In genomic region chrX:118174516-118174915, GRCh38 we compare ENCODE assay signal across 27 cellular contexts. TPM values are rescaled to one million over a fixed set of nuclear protein-coding genes. Genes with fewer than 3 reads are reported as not detected.
"Had no signal": no experiment of that assay in that cellular context is flagged by ENCODE, and none has a peak within 500 bp of the region (broad histone marks: within the 10 kb centered on the region; RNA-seq: fewer than 3 reads in every experiment).

No MANE protein-coding gene starts in this region.

- H3K27me3 Mint-ChIP-seq: central memory CD8-positive, alpha-beta T cell; memory B cell; stimulated activated naive CD8-positive, alpha-beta T cell treated with anti-CD3 and anti-CD28 coated beads, Interleukin-15, Interleukin-2, amounts not matched to agents 100 ng/mL and 50 ng/mL, for 24 hours had no signal

- H3K27ac ChIP-seq: colonic mucosa, esophagus muscularis mucosa, left ventricle myocardium inferior, psoas muscle, thoracic aorta, tibial nerve, upper lobe of left lung had no signal

- H3K4me3 ChIP-seq: colonic mucosa, esophagus muscularis mucosa, left ventricle myocardium inferior, lung, mucosa of descending colon, psoas muscle, thoracic aorta, tibial nerve, upper lobe of left lung had no signal

- ATAC-seq: mucosa of descending colon; naive thymus-derived CD4-positive, alpha-beta T cell; psoas muscle; right cardiac atrium; stimulated activated naive B cell treated with anti-CD40 and anti-IgM and Interleukin-4, amounts not matched to agents 10 μg/mL and 1 μg/mL and 100 μg/mL, for 72 hours had no signal

- DNase-seq: colonic mucosa; dermis blood vessel endothelial cell; effector memory CD4-positive, alpha-beta T cell; foreskin melanocyte; kidney; left ventricle myocardium inferior; mucosa of descending colon; naive thymus-derived CD4-positive, alpha-beta T cell; nephron progenitor cell; nucleus accumbens; posterior cingulate gyrus; psoas muscle; right cardiac atrium; small intestine; stimulated activated CD4-positive, alpha-beta T cell treated with anti-CD3 and anti-CD28 coated beads, Interleukin-15, amount 100 ng/mL, for 24 hours; stimulated activated CD4-positive, alpha-beta T cell treated with anti-CD3 and anti-CD28 coated beads, Interleukin-2, amount 100 ng/mL, for 48 hours; stimulated activated naive B cell treated with anti-CD40 and anti-IgM and Interleukin-4, amounts not matched to agents 10 μg/mL and 1 μg/mL and 100 μg/mL, for 72 hours had no signal

- H3K9me3 Mint-ChIP-seq: central memory CD8-positive, alpha-beta T cell; memory B cell; naive thymus-derived CD4-positive, alpha-beta T cell; stimulated activated naive B cell treated with anti-CD40 and anti-IgM and Interleukin-4, amounts not matched to agents 10 μg/mL and 1 μg/mL and 100 μg/mL, for 72 hours; stimulated activated naive CD8-positive, alpha-beta T cell treated with anti-CD3 and anti-CD28 coated beads, Interleukin-15, Interleukin-2, amounts not matched to agents 100 ng/mL and 50 ng/mL, for 24 hours had no signal

- H3K27me3 ChIP-seq: colonic mucosa, esophagus muscularis mucosa, tibial nerve, upper lobe of left lung had no signal

- H3K9me3 ChIP-seq: colonic mucosa, esophagus muscularis mucosa, left ventricle myocardium inferior, mucosa of descending colon, psoas muscle, thoracic aorta, tibial nerve, upper lobe of left lung had no signal

- H3K4me3 Mint-ChIP-seq: central memory CD8-positive, alpha-beta T cell; memory B cell; mesothelial cell of epicardium; naive thymus-derived CD4-positive, alpha-beta T cell; nephron progenitor cell; stimulated activated naive B cell treated with anti-CD40 and anti-IgM and Interleukin-4, amounts not matched to agents 10 μg/mL and 1 μg/mL and 100 μg/mL, for 72 hours; stimulated activated naive CD8-positive, alpha-beta T cell treated with anti-CD3 and anti-CD28 coated beads, Interleukin-15, Interleukin-2, amounts not matched to agents 100 ng/mL and 50 ng/mL, for 24 hours had no signal

- H3K36me3 ChIP-seq: colonic mucosa, esophagus muscularis mucosa, left ventricle myocardium inferior, thoracic aorta, tibial nerve, upper lobe of left lung had no signal

- H3K36me3 Mint-ChIP-seq: memory B cell; mesothelial cell of epicardium; naive thymus-derived CD4-positive, alpha-beta T cell; stimulated activated naive B cell treated with anti-CD40 and anti-IgM and Interleukin-4, amounts not matched to agents 10 μg/mL and 1 μg/mL and 100 μg/mL, for 72 hours had no signal

- H3K4me1 ChIP-seq: colonic mucosa, left ventricle myocardium inferior, psoas muscle, tibial nerve, upper lobe of left lung had no signal

- H3K4me1 Mint-ChIP-seq: central memory CD8-positive, alpha-beta T cell; memory B cell; mesothelial cell of epicardium; naive thymus-derived CD4-positive, alpha-beta T cell; nephron progenitor cell; stimulated activated naive B cell treated with anti-CD40 and anti-IgM and Interleukin-4, amounts not matched to agents 10 μg/mL and 1 μg/mL and 100 μg/mL, for 72 hours had no signal

- H3K27ac Mint-ChIP-seq: memory B cell; mesothelial cell of epicardium; naive thymus-derived CD4-positive, alpha-beta T cell; nephron progenitor cell; stimulated activated naive B cell treated with anti-CD40 and anti-IgM and Interleukin-4, amounts not matched to agents 10 μg/mL and 1 μg/mL and 100 μg/mL, for 72 hours; stimulated activated naive CD8-positive, alpha-beta T cell treated with anti-CD3 and anti-CD28 coated beads, Interleukin-15, Interleukin-2, amounts not matched to agents 100 ng/mL and 50 ng/mL, for 24 hours had no signal

RNA-seq across cellular contexts. Expression of gene KLHL13, which starts 57.9 kb away (rescaled TPM):
- total RNA-seq: osteocyte had no signal
